1 cellular context compared by ENCODE assay signal in genomic region chr1:186763107-186763506, GRCh38.
TF ChIP-seq lines count a peak whose summit lies in the region.

No MANE protein-coding gene starts in this region.

TF ChIP-seq in GM12878, 131 proteins besides CTCF, POLR2A, EP300 and RAD21 (continued from another document):
- TF ChIP-seq JUNB (IDR thresholded peaks at IDR 0.05), result peak; percentile 47
